In genomic region chr6:160767019-160767646, GRCh38 we compare ENCODE assay signal across 8 cellular contexts.
DNase-seq lines count a peak whose midpoint lies in the region; ATAC-seq and TF ChIP-seq lines count a peak whose summit lies in the region.

No MANE protein-coding gene starts in this region.

- peak; percentile 96 for ATAC-seq in GM21360 (IDR thresholded peaks at IDR 0.05; ENCODE audit: unreplicated experiment)

- H3K4me3 Mint-ChIP-seq in CD4-positive, alpha-beta memory T cell, result peak overlapping the region; percentile 59 to 85 (median 75)

- POLR2A ChIA-PET in CD4-positive, alpha-beta memory T cell (lab: Charles Lee; ENCODE audit: partially characterized antibody), result no interaction called here
- POLR2A ChIA-PET in SK-N-SH (lab: Yijun Ruan, JAX), result no interaction called here

- intact Hi-C loops in CD4-positive, alpha-beta memory T cell (cut with micrococcal nuclease), result loop anchor here (2.0 kb wide), 1 partner anchor 246 kb away; no protein-coding TSS in a partner anchor
- intact Hi-C loops in ascending aorta (cut with DNase I), result no loop called here

- no peaks in the 10 kb centered on the region for H3K36me3 ChIP-seq in CD4-positive, alpha-beta memory T cell (ENCODE audit: insufficient read depth, low read length)
- H3K36me3 ChIP-seq in SK-N-SH (replicated peaks in 1 of 2; ENCODE audit: control insufficient read depth in 1 of 2, insufficient read depth in 2 of 2, low read length in 1 of 2) (no peaks in the 10 kb centered on the region), ascending aorta (no peaks in the 10 kb centered on the region)

- H3K36me3 Mint-ChIP-seq in CD4-positive, alpha-beta memory T cell, result no peaks in the 10 kb centered on the region

- H3K9me2 ChIP-seq in SK-N-SH, result no peaks in the 10 kb centered on the region

- H3K9me3 Mint-ChIP-seq in CD4-positive, alpha-beta memory T cell, result peaks cover 2 to 7% (median 4%) of the 10 kb centered on the region in 8 donors

- TF ChIP-seq RAD21 in SK-N-SH (IDR thresholded peaks at IDR 0.05; ENCODE audit: low read length), result peak; percentile 61

- TF ChIP-seq CTCF in SK-N-SH (IDR thresholded peaks at IDR 0.05), result peak; percentile 81
- peak; percentile 18 to 65 (median 57) for TF ChIP-seq CTCF in ascending aorta (IDR thresholded peaks at IDR 0.05)

- peaks cover 3 to 8% (median 6%) of the 10 kb centered on the region in 4 donors for H3K4me1 Mint-ChIP-seq in CD4-positive, alpha-beta memory T cell

- DNase-seq in CD4-positive, alpha-beta memory T cell, result peak; percentile 22 to 41 (median 35)
- DNase-seq in HK-2 (ENCODE audit: unreplicated experiment), result peak; percentile 77
- DNase-seq in SK-N-SH, result peak; percentile 84
- DNase-seq in ascending aorta (ENCODE audit: low spot score in 2 of 2), result peak in 1 of 2 donors; percentile 67
- DNase-seq in hypothalamus (lab: John Stamatoyannopoulos, UW), result peak in 49 of 51 donors; percentile 2 to 76 (median 48)
- peak; percentile 33 for DNase-seq in renal cortical epithelial cell (ENCODE audit: low read depth)
- DNase-seq in NCI-H2029 treated with DMSO at 0.1 percent for 48 hours (lab: John Stamatoyannopoulos, UW), result no peak

- no peak for TF ChIP-seq EP300 in SK-N-SH (IDR thresholded peaks at IDR 0.05; ENCODE audit: borderline replicate concordance in 1 of 2, low read depth in 1 of 2, low read length in 1 of 2)

- peak overlapping the region; percentile 84 for H3K4me2 ChIP-seq in SK-N-SH

- no peaks in the 10 kb centered on the region for H3K9me3 ChIP-seq in CD4-positive, alpha-beta memory T cell (ENCODE audit: control insufficient read depth in 1 of 2, low read length in 2 of 2)
- no peaks in the 10 kb centered on the region for H3K9me3 ChIP-seq in SK-N-SH
- no peaks in the 10 kb centered on the region for H3K9me3 ChIP-seq in ascending aorta

- no peaks in the 10 kb centered on the region for H3K27me3 ChIP-seq in CD4-positive, alpha-beta memory T cell (ENCODE audit: insufficient read depth, low read length)
- no peaks in the 10 kb centered on the region; the same call in 1 of the 2 replicates for H3K27me3 ChIP-seq in SK-N-SH (ENCODE audit: insufficient read depth)
- H3K27me3 ChIP-seq in ascending aorta, result no peaks in the 10 kb centered on the region

- H4K20me1 ChIP-seq in SK-N-SH (ENCODE audit: insufficient read depth), result no peaks in the 10 kb centered on the region

- 0% methylated on average over 12 of the region's 54 CpGs for WGBS in SK-N-SH (ENCODE audit: low lambda C conversion rate)

- no peaks in the 10 kb centered on the region for H3K79me2 ChIP-seq in SK-N-SH (ENCODE audit: insufficient read depth)

- no peaks in the 10 kb centered on the region for H3K4me1 ChIP-seq in CD4-positive, alpha-beta memory T cell (ENCODE audit: insufficient read depth, low read length)
- H3K4me1 ChIP-seq in SK-N-SH (ENCODE audit: control insufficient read depth in 1 of 2, insufficient read depth in 2 of 2, low read depth in 1 of 2, low read length in 1 of 2) (no peaks in the 10 kb centered on the region; a peak in 1 of 4 replicates), ascending aorta (peaks cover 0 to 2% of the 10 kb centered on the region in 2 donors)

- H2AFZ ChIP-seq in SK-N-SH (ENCODE audit: low read depth), result peak overlapping the region; percentile 74; the same call in 1 of the 2 replicates

- H3K9ac ChIP-seq in SK-N-SH, result no peak overlapping the region

- no peak overlapping the region for H3K27ac Mint-ChIP-seq in CD4-positive, alpha-beta memory T cell

- no peak overlapping the region for H3K4me3 ChIP-seq in CD4-positive, alpha-beta memory T cell (ENCODE audit: low read length in 2 of 2)
- peak overlapping the region; percentile 37 to 67 for H3K4me3 ChIP-seq in SK-N-SH (ENCODE audit: low read depth in 2 of 2, low read length in 1 of 2)
- H3K4me3 ChIP-seq in ascending aorta, result peak overlapping the region; percentile 51 to 68

- H3K27me3 Mint-ChIP-seq in CD4-positive, alpha-beta memory T cell, result peaks cover 21 to 23% of the 10 kb centered on the region in 2 donors

- CTCF ChIA-PET in CD4-positive, alpha-beta memory T cell (lab: Charles Lee; ENCODE audit: partially characterized antibody), result interaction anchor here (0.8 to 1.6 kb wide), 2 partner anchors 11 to 12 kb away, joined by 4 read pairs; no protein-coding TSS in a partner anchor
- CTCF ChIA-PET in SK-N-SH (lab: Yijun Ruan, JAX), result interaction anchor here (0.6 to 3.0 kb wide), 19 partner anchors 9 to 677 kb away, joined by 3 to 28 read pairs (median 4); no protein-coding TSS in a partner anchor

- H3F3A ChIP-seq in SK-N-SH (replicated peaks; ENCODE audit: insufficient read depth), result no peaks in the 10 kb centered on the region

- no peak overlapping the region for H3K27ac ChIP-seq in CD4-positive, alpha-beta memory T cell (ENCODE audit: low read depth, low read length)
- H3K27ac ChIP-seq in SK-N-SH (ENCODE audit: low read depth in 2 of 2, low read length in 1 of 2), result no peak overlapping the region
- H3K27ac ChIP-seq in ascending aorta, result no peak overlapping the region

TF ChIP-seq in SK-N-SH, 30 proteins besides CTCF, POLR2A, EP300 and RAD21:
- TF ChIP-seq RFX5 (IDR thresholded peaks at IDR 0.05; ENCODE audit: low read length), result no peak
- no peak for TF ChIP-seq NFIC (IDR thresholded peaks at IDR 0.05; ENCODE audit: borderline replicate concordance)
- TF ChIP-seq, protein P1, sequence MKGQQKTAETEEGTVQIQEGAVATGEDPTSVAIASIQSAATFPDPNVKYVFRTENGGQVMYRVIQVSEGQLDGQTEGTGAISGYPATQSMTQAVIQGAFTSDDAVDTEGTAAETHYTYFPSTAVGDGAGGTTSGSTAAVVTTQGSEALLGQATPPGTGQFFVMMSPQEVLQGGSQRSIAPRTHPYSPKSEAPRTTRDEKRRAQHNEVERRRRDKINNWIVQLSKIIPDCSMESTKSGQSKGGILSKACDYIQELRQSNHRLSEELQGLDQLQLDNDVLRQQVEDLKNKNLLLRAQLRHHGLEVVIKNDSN (IDR thresholded peaks at IDR 0.05; ENCODE audit: borderline replicate concordance, low read depth), result no peak
- no peak for TF ChIP-seq JUND (IDR thresholded peaks at IDR 0.05)
- no peak for TF ChIP-seq YY1 (IDR thresholded peaks at IDR 0.05; ENCODE audit: low read depth)
- TF ChIP-seq, protein P2, sequence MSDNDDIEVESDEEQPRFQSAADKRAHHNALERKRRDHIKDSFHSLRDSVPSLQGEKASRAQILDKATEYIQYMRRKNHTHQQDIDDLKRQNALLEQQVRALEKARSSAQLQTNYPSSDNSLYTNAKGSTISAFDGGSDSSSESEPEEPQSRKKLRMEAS (IDR thresholded peaks at IDR 0.05; ENCODE audit: low read depth), result peak; percentile 25; the same call in 1 of the 2 replicates
- TF ChIP-seq TEAD4 (IDR thresholded peaks at IDR 0.05; ENCODE audit: borderline replicate concordance, insufficient read depth), result no peak
- no peak for TF ChIP-seq POLR2AphosphoS5 (IDR thresholded peaks at IDR 0.05; ENCODE audit: low read depth, low read length)
- TF ChIP-seq ELF1 (IDR thresholded peaks at IDR 0.05), result no peak
- no peak for TF ChIP-seq NRF1 (IDR thresholded peaks at IDR 0.05; ENCODE audit: low read depth, low read length)
- TF ChIP-seq SMC3 (IDR thresholded peaks at IDR 0.05; ENCODE audit: low read depth, low read length), result peak; percentile 39; the same call in 1 of the 2 replicates
- no peak for TF ChIP-seq FOSL2 (IDR thresholded peaks at IDR 0.05; ENCODE audit: borderline replicate concordance, low read depth)
- no peak for TF ChIP-seq MEF2A (IDR thresholded peaks at IDR 0.05; ENCODE audit: borderline replicate concordance, low read depth)

Comparison
In these comparisons a context has a peak if more than half of its experiments do, and no peak if none do; other contexts are left out.
1. H3K4me3 ChIP-seq: peak in SK-N-SH (2 of 2) and ascending aorta (2 of 2); none in CD4-positive, alpha-beta memory T cell (0 of 2).